In the genomic region with DNA sequence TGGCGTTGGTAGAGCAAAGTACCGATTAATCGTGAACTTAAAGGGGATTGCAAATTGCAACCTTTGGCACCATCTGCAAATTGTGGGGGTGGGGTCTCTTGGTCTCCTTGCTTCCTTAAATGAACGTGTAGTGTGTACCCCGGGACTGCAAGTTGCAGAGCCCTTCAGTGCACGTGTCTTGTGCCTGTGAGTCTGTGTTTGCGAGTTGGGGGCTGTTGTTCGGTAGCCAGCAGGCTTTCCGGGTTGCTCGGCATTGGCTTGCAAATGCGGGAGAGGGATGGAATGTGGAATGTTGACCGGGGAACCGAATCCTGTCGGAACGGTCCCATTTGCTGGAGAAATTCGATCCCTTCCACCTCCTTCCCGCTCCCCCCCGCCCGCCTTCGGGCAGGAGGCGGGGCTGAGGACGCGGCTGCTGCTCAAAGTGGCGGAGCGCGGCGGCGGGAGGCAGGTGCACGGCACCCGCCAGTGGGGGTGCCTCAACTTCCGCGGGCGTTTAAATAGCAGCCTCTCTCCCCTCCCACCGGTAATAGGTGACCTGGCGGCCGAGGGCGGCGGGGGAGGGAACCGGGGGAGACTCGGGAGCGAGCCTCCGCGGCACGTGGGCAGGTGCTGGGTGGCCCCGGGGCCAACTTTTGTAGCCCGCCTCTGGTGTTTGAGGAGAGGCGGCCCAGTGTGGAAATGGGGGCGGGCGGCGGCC, we compare ENCODE assay signal across 8 cellular contexts. TPM values are rescaled to one million over a fixed set of nuclear protein-coding genes. Genes with fewer than 3 reads are reported as not detected.
DNase-seq lines count a peak whose midpoint lies in the region; ATAC-seq and TF ChIP-seq lines count a peak whose summit lies in the region.

No MANE protein-coding gene starts in this region.

- H3K4me2 ChIP-seq in trophoblast cell (ENCODE audit: low read length): peak overlapping the region; percentile 88

- peak overlapping the region; percentile 72 for H3K4ac ChIP-seq in trophoblast cell (ENCODE audit: low read depth, low read length)

- ATAC-seq in HG02678 (IDR thresholded peaks at IDR 0.05; ENCODE audit: unreplicated experiment): peak; percentile 51

- H2AFZ ChIP-seq in trophoblast cell (ENCODE audit: insufficient read depth, low read length, poor library complexity): no peak overlapping the region

- peak overlapping the region; percentile 96 for H3K4me3 Mint-ChIP-seq in type B pancreatic cell

- TF ChIP-seq CTCF in GM12875 (IDR thresholded peaks at IDR 0.05; ENCODE audit: borderline replicate concordance, insufficient read depth, low read depth, low read length): no peak
- no peak for TF ChIP-seq CTCF in type B pancreatic cell (conservative IDR thresholded peaks at IDR 0.05)

- peak overlapping the region; percentile 70 for H3K4me3 ChIP-seq in GM12875 (ENCODE audit: low read depth, low read length)
- peak overlapping the region; percentile 99 for H3K4me3 ChIP-seq in adipocyte (ENCODE audit: low read length)
- H3K4me3 ChIP-seq in trophoblast cell (ENCODE audit: low read depth, low read length): peak overlapping the region; percentile 84

- peak overlapping the region; percentile 52 for H4K91ac ChIP-seq in trophoblast cell (ENCODE audit: low read depth, low read length)

- no peaks in the 10 kb centered on the region for H3K27me3 Mint-ChIP-seq in type B pancreatic cell

- peak overlapping the region; percentile 27 for H3K14ac ChIP-seq in trophoblast cell (ENCODE audit: low read length)

- no CpG with 5 or more reads among the region's 50 CpGs for WGBS in trophoblast cell (ENCODE audit: extremely low coverage, insufficient coverage, insufficient read length)

- peaks cover 9% of the 10 kb centered on the region for H3K79me2 ChIP-seq in trophoblast cell (ENCODE audit: control insufficient read depth, insufficient read depth, low read length, poor library complexity)

- DNase-seq in NCI-H1105 treated with DMSO at 0.1 percent for 48 hours (lab: John Stamatoyannopoulos, UW): peak; percentile 69
- peak; percentile 22 to 59 for DNase-seq in SW 1271 (lab: John Stamatoyannopoulos, UW)
- peak; percentile 86 for DNase-seq in adipocyte (ENCODE audit: low read depth)
- peak; percentile 89 for DNase-seq in cardiac septum (ENCODE audit: low spot score)
- DNase-seq in trophoblast cell: peak; percentile 69 to 74
- peak; percentile 86 for DNase-seq in type B pancreatic cell (ENCODE audit: extremely low spot score, unreplicated experiment)

- peak overlapping the region; percentile 40 for H4K8ac ChIP-seq in trophoblast cell (ENCODE audit: low read depth, low read length)

- H3K23ac ChIP-seq in trophoblast cell (ENCODE audit: low read length): no peak overlapping the region

- peaks cover 13% of the 10 kb centered on the region for H3K4me1 Mint-ChIP-seq in type B pancreatic cell (ENCODE audit: unreplicated experiment)

- H3K9me3 ChIP-seq in adipocyte (ENCODE audit: control insufficient read depth, low read length) (no peaks in the 10 kb centered on the region), trophoblast cell (ENCODE audit: insufficient read depth, low read depth, low read length) (no peaks in the 10 kb centered on the region)

- H3K9ac ChIP-seq in adipocyte (ENCODE audit: low read length): peak overlapping the region; percentile 100
- peak overlapping the region; percentile 25 for H3K9ac ChIP-seq in trophoblast cell (ENCODE audit: low read length)

- H3K27ac ChIP-seq in trophoblast cell (ENCODE audit: low read depth, low read length): peak overlapping the region; percentile 85

- H3K36me3 Mint-ChIP-seq in type B pancreatic cell: peaks cover under 1% of the 10 kb centered on the region

- intact Hi-C loops in cardiac septum (cut with DNase I): loop anchor here (2.0 to 5.0 kb wide), 6 partner anchors 48 to 524 kb away; partner anchors contain the start of genes PGRMC2 and SCLT1

- H3K9me3 Mint-ChIP-seq in type B pancreatic cell: no peaks in the 10 kb centered on the region

- peaks cover 19% of the 10 kb centered on the region for H3K4me1 ChIP-seq in adipocyte (ENCODE audit: control insufficient read depth, insufficient read depth, low read length)
- H3K4me1 ChIP-seq in trophoblast cell (ENCODE audit: control insufficient read depth in 1 of 2, insufficient read depth in 2 of 2, low read length in 2 of 2): no peaks in the 10 kb centered on the region

- H2BK120ac ChIP-seq in trophoblast cell (ENCODE audit: insufficient read depth, low read length, poor library complexity): no peak overlapping the region

- no peaks in the 10 kb centered on the region for H3K27me3 ChIP-seq in adipocyte (replicated peaks; ENCODE audit: control insufficient read depth, insufficient read depth, low read length)
- H3K27me3 ChIP-seq in trophoblast cell (ENCODE audit: insufficient read depth, low read length): no peaks in the 10 kb centered on the region

- no peak overlapping the region for H2BK12ac ChIP-seq in trophoblast cell (ENCODE audit: low read length)

- peak overlapping the region; percentile 53 for H2BK5ac ChIP-seq in trophoblast cell (ENCODE audit: low read depth, low read length, poor library complexity)

- H4K12ac ChIP-seq in trophoblast cell (ENCODE audit: low read depth, low read length): no peak overlapping the region

- H3K18ac ChIP-seq in trophoblast cell (ENCODE audit: low read length): peak overlapping the region; percentile 43

- H3K27ac Mint-ChIP-seq in type B pancreatic cell: peak overlapping the region; percentile 97

- H2AK5ac ChIP-seq in trophoblast cell (ENCODE audit: low read length): no peak overlapping the region

- no peaks in the 10 kb centered on the region for H3K36me3 ChIP-seq in adipocyte (ENCODE audit: control insufficient read depth, insufficient read depth, low read length, severe bottlenecking)
- H3K36me3 ChIP-seq in trophoblast cell (ENCODE audit: control insufficient read depth in 1 of 2, insufficient read depth in 2 of 2, low read length in 2 of 2): no peaks in the 10 kb centered on the region

- peaks cover 24% of the 10 kb centered on the region for H3K79me1 ChIP-seq in trophoblast cell (ENCODE audit: low read length)

RNA-seq across cellular contexts. Expression of gene JADE1, which starts 1.5 kb away (rescaled TPM):
- total RNA-seq in cardiac septum (23.0 TPM), type B pancreatic cell (ENCODE audit: low replicate concordance) (18.5 and 27.0 TPM in 2 replicates)
- polyA plus RNA-seq in trophoblast cell (2013): 17.0 TPM in 2 replicates

Comparison
In these comparisons a context has a peak if more than half of its experiments do, and no peak if none do; other contexts are left out.
1. Peak in every context shown above with its lines: DNase-seq, ATAC-seq, H3K4me3 ChIP-seq and H3K27ac ChIP-seq.